In genomic region chr3:52453496-52454234, GRCh38 we compare ENCODE assay signal across 9 cellular contexts. TPM values are rescaled to one million over a fixed set of nuclear protein-coding genes. Genes with fewer than 3 reads are reported as not detected.
A peak's percentile ranks its signal among the peaks of the same experiment; 100 is the strongest.
DNase-seq lines count a peak whose midpoint lies in the region; ATAC-seq and TF ChIP-seq lines count a peak whose summit lies in the region.
"Had no signal": no experiment of that assay in that cellular context is flagged by ENCODE, and none has a peak within 500 bp of the region (broad histone marks: within the 10 kb centered on the region; RNA-seq: fewer than 3 reads in every experiment).

Gene TNNC1, minus strand, starts transcription at chr3:52454041. Its CDS starts 26 bp downstream, at chr3:52454015.

- ATAC-seq in CD4-positive, alpha-beta T cell (ENCODE audit: poor library complexity) = no peak
- no peak for ATAC-seq in PC-3

- H3K4me3 Mint-ChIP-seq in CD4-positive, alpha-beta T cell = peak within 1 kb of the TSS; percentile 96

- peaks cover 43% of the 10 kb centered on the region for H3K4me1 Mint-ChIP-seq in CD4-positive, alpha-beta T cell (ENCODE audit: low read depth)

- no peaks in the 10 kb centered on the region for H3F3A ChIP-seq in PC-3 (ENCODE audit: low read length, unreplicated experiment)

- H3K4me1 ChIP-seq in PC-3 (ENCODE audit: insufficient read depth, low read length) = peaks cover 28% of the 10 kb centered on the region
- H3K4me1 ChIP-seq in neuron (ENCODE audit: insufficient read depth, low read length) = peaks cover 30% of the 10 kb centered on the region

- peaks cover 32% of the 10 kb centered on the region for H3K36me3 Mint-ChIP-seq in CD4-positive, alpha-beta T cell (ENCODE audit: low read depth)

- DNase-seq in CD4-positive, alpha-beta T cell = no peak
- DNase-seq in PC-3 = no peak
- DNase-seq in epithelial cell of prostate (ENCODE audit: low read depth, low spot score) = no peak
- no peak for DNase-seq in NCI-H1105 (lab: John Stamatoyannopoulos, UW)
- DNase-seq in midbrain (lab: John Stamatoyannopoulos, UW) = no peak
- DNase-seq in HPDE6-E6E7 (ENCODE audit: extremely low spot score) = no peak
- DNase-seq in NCI-H748 treated with DMSO at 0.1 percent for 48 hours (lab: John Stamatoyannopoulos, UW) = no peak
- DNase-seq: occipital lobe had no signal

- peak within 1 kb of the TSS; percentile 100 for H3K27ac Mint-ChIP-seq in CD4-positive, alpha-beta T cell

- peak within 1 kb of the TSS; percentile 93 for H2AFZ ChIP-seq in PC-3 (ENCODE audit: low read length)
- peak within 1 kb of the TSS; percentile 90 for H2AFZ ChIP-seq in neuron (ENCODE audit: low read depth, low read length)

- peak within 1 kb of the TSS; percentile 81 for H3K27ac ChIP-seq in CD4-positive, alpha-beta T cell (ENCODE audit: low read depth, low read length)
- H3K27ac ChIP-seq in PC-3 (ENCODE audit: low read length) (no peak within 1 kb of the TSS), epithelial cell of prostate (peak within 1 kb of the TSS; percentile 64)

- H3K27me3 ChIP-seq in CD4-positive, alpha-beta T cell (ENCODE audit: control insufficient read depth, insufficient read depth, low read length) = no peaks in the 10 kb centered on the region
- H3K27me3 ChIP-seq in PC-3 (ENCODE audit: low read length) (no peaks in the 10 kb centered on the region), neuron (ENCODE audit: insufficient read depth, low read length) (peaks cover 5% of the 10 kb centered on the region)

- peak within 1 kb of the TSS; percentile 96 for H3K9ac ChIP-seq in PC-3 (ENCODE audit: low read length)

- CTCF ChIA-PET in CD4-positive, alpha-beta T cell (lab: Charles Lee) = interaction anchor here (1.0 to 1.1 kb wide), 2 partner anchors 8 to 41 kb away, joined by 3 read pairs; partner anchors contain the start of gene SEMA3G
- CTCF ChIA-PET in PC-3 (lab: Charles Lee) = interaction anchor here (0.8 kb wide), 1 partner anchor 8 kb away, joined by 3 read pairs; no protein-coding TSS in a partner anchor

- H3K4me2 ChIP-seq in PC-3 (ENCODE audit: low read length) = peak within 1 kb of the TSS; percentile 98

- POLR2A ChIA-PET in CD4-positive, alpha-beta T cell (lab: Charles Lee) = interaction anchor here (1.6 to 2.0 kb wide), 2 partner anchors 41 to 397 kb away, joined by 4 to 5 read pairs; partner anchors contain the start of gene DUSP7
- POLR2A ChIA-PET in PC-3 (lab: Charles Lee; ENCODE audit: unreplicated experiment) = no interaction called here

- no peaks in the 10 kb centered on the region for H3K27me3 Mint-ChIP-seq in CD4-positive, alpha-beta T cell

- H3K9me3 Mint-ChIP-seq in CD4-positive, alpha-beta T cell = no peaks in the 10 kb centered on the region

- intact Hi-C loops in CD4-positive, alpha-beta T cell (cut with DNase I, micrococcal nuclease) = loop anchor here in 1 of 2 experiments (2.0 kb wide), 1 partner anchor 41 kb away; no protein-coding TSS in a partner anchor
- intact Hi-C loops in PC-3 (cut with micrococcal nuclease) = no loop called here

- BruUV-seq in PC-3 (replicated peaks; lab: Mats Ljungman, UMichigan) = no TSS peak

- H3K4me3 ChIP-seq in PC-3 (ENCODE audit: low read length) = peak within 1 kb of the TSS; percentile 99
- H3K4me3 ChIP-seq in neuron (ENCODE audit: low read length) = peak within 1 kb of the TSS; percentile 80

- H3K36me3 ChIP-seq in PC-3 (ENCODE audit: low read depth, low read length) (peaks cover 9% of the 10 kb centered on the region), neuron (ENCODE audit: insufficient read depth, low read length) (peaks cover 16% of the 10 kb centered on the region)

- H3K9me3 ChIP-seq in CD4-positive, alpha-beta T cell (ENCODE audit: control insufficient read depth, low read length) = no peaks in the 10 kb centered on the region
- H3K9me3 ChIP-seq in PC-3 (ENCODE audit: low read length) (no peaks in the 10 kb centered on the region), neuron (ENCODE audit: low read length) (no peaks in the 10 kb centered on the region)

- no peak for TF ChIP-seq CTCF in CD4-positive, alpha-beta T cell (IDR thresholded peaks at IDR 0.05)
- TF ChIP-seq CTCF in PC-3 (conservative IDR thresholded peaks at IDR 0.05; ENCODE audit: low read depth, low read length) = no peak

- peaks cover 31% of the 10 kb centered on the region for H3K79me2 ChIP-seq in PC-3 (ENCODE audit: low read length)

- no peaks in the 10 kb centered on the region for H3K9me2 ChIP-seq in PC-3 (replicated peaks; ENCODE audit: low read length)

- H4K20me1 ChIP-seq in PC-3 (ENCODE audit: low read length) = no peaks in the 10 kb centered on the region

RNA-seq across cellular contexts. Expression of gene TNNC1, which starts in this region (rescaled TPM):
- total RNA-seq in CD4-positive, alpha-beta T cell = 1 to 10 TPM; 5.3 to 6.6 TPM
- 1.9 and 4.9 TPM in 2 replicates for total RNA-seq in PC-3 (2014; rRNA removed)
- total RNA-seq: occipital lobe had no signal
